12 cellular contexts compared by ENCODE assay signal in the genomic region with DNA sequence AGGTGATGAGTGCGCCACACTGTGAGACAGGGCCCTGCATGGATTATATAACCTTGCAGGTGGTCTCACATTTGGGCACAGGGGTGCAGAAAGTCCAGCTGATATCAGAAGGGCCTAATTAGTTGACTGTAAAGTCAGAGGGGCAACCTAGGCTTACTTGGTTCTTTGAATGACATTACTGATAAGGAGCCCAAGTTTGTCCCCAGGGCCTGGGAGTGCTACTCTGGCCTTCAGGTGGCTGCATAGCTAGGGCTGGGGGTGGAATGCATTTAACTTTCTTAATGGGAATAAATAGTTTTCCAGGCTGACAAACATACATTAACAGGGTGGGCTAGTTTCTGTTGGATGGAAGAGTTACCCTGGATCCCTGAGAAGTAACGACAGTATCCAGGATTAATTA. TPM values are rescaled to one million over a fixed set of nuclear protein-coding genes. Genes with fewer than 3 reads are reported as not detected.
A peak's percentile ranks its signal among the peaks of the same experiment; 100 is the strongest.
DNase-seq lines count a peak whose midpoint lies in the region; ATAC-seq, FAIRE-seq and TF ChIP-seq lines count a peak whose summit lies in the region.
"Had no signal": no experiment of that assay in that cellular context is flagged by ENCODE, and none has a peak within 500 bp of the region (broad histone marks: within the 10 kb centered on the region; RNA-seq: fewer than 3 reads in every experiment).

No MANE protein-coding gene starts in this region.

- H3K4me3 Mint-ChIP-seq in IgD-negative memory B cell (peak overlapping the region in 1 of 4 donors; percentile 75), T-helper 17 cell (no peak overlapping the region)
- no peak overlapping the region for H3K4me3 Mint-ChIP-seq in naive thymus-derived CD4-positive, alpha-beta T cell

- H3K4me1 Mint-ChIP-seq in IgD-negative memory B cell (peaks cover 19 to 31% (median 23%) of the 10 kb centered on the region in 3 donors), T-helper 17 cell (peaks cover 8% of the 10 kb centered on the region)
- H3K4me1 Mint-ChIP-seq in naive thymus-derived CD4-positive, alpha-beta T cell: peaks cover 10 to 18% (median 14%) of the 10 kb centered on the region in 7 donors

- in situ Hi-C loops in GM13977 (cut with MboI; ENCODE audit: low pct_unique_long_range_greater_than_20kb, low sequenced_read_pairs, unreplicated experiment): loop anchor here (25.0 kb wide), 2 partner anchors 134 to 434 kb away; a partner anchor contains a TSS

- H3K36me3 Mint-ChIP-seq in IgD-negative memory B cell: no peaks in the 10 kb centered on the region
- H3K36me3 Mint-ChIP-seq in T-helper 17 cell (ENCODE audit: low read depth): no peaks in the 10 kb centered on the region
- H3K36me3 Mint-ChIP-seq in naive thymus-derived CD4-positive, alpha-beta T cell: no peaks in the 10 kb centered on the region

- no peak for FAIRE-seq in frontal cortex (lab: Jason Lieb, UNC)

- H3K4me3 ChIP-seq in naive thymus-derived CD4-positive, alpha-beta T cell (ENCODE audit: low read length): no peak overlapping the region
- H3K4me3 ChIP-seq: BLaER1, GM23248, MG63 had no signal

- no peaks in the 10 kb centered on the region for H3K27me3 ChIP-seq in naive thymus-derived CD4-positive, alpha-beta T cell (ENCODE audit: control insufficient read depth in 2 of 2, insufficient read depth in 2 of 2, low read length in 2 of 2)
- H3K27me3 ChIP-seq: BLaER1, MG63 had no signal

- DNase-seq in T-helper 17 cell: no peak
- no peak for DNase-seq in naive thymus-derived CD4-positive, alpha-beta T cell
- no peak for DNase-seq in NCI-H128 (lab: John Stamatoyannopoulos, UW; ENCODE audit: unreplicated experiment)
- no peak for DNase-seq in GM13977 (ENCODE audit: low spot score)
- no peak for DNase-seq in frontal cortex (ENCODE audit: low spot score in 2 of 2)
- DNase-seq: SIG-M5 had no signal

- no peak for TF ChIP-seq CTCF in GM13977 (IDR thresholded peaks at IDR 0.05; ENCODE audit: extremely low read depth, insufficient read depth, missing control alignments)

- H3K27me3 Mint-ChIP-seq in IgD-negative memory B cell (no peaks in the 10 kb centered on the region), T-helper 17 cell (no peaks in the 10 kb centered on the region)
- peaks cover 0 to 2% (median 0%) of the 10 kb centered on the region in 5 donors for H3K27me3 Mint-ChIP-seq in naive thymus-derived CD4-positive, alpha-beta T cell

- POLR2A ChIA-PET in naive thymus-derived CD4-positive, alpha-beta T cell (lab: Charles Lee): interaction anchor here (0.6 to 1.9 kb wide), 3 partner anchors 28 to 429 kb away, joined by 3 to 6 read pairs (median 3); no protein-coding TSS in a partner anchor

- no peak overlapping the region for H3K27ac ChIP-seq in naive thymus-derived CD4-positive, alpha-beta T cell (ENCODE audit: low read depth, low read length)
- H3K27ac ChIP-seq: BLaER1, GM23248, KMS-11 had no signal

- H3K9me3 ChIP-seq in T-helper 17 cell (ENCODE audit: control insufficient read depth, low read length, poor library complexity, severe bottlenecking): no peaks in the 10 kb centered on the region
- H3K9me3 ChIP-seq in naive thymus-derived CD4-positive, alpha-beta T cell (ENCODE audit: control insufficient read depth in 2 of 3, low read length in 3 of 3): no peaks in the 10 kb centered on the region
- H3K9me3 ChIP-seq: BLaER1, MG63 had no signal

- CTCF ChIA-PET in naive thymus-derived CD4-positive, alpha-beta T cell (lab: Charles Lee): interaction anchor here (0.6 to 1.7 kb wide), 10 partner anchors 18 to 458 kb away, joined by 3 to 7 read pairs (median 3); no protein-coding TSS in a partner anchor

- H3K36me3 ChIP-seq in naive thymus-derived CD4-positive, alpha-beta T cell (ENCODE audit: control insufficient read depth in 2 of 3, insufficient read depth in 3 of 3, low read length in 3 of 3): peaks cover 0 to 4% (median 0%) of the 10 kb centered on the region in 3 experiments
- H3K36me3 ChIP-seq: BLaER1, MG63 had no signal

- no peak for ATAC-seq in T-helper 17 cell
- no peak for ATAC-seq in naive thymus-derived CD4-positive, alpha-beta T cell
- ATAC-seq in HG02588 (IDR thresholded peaks at IDR 0.05; ENCODE audit: unreplicated experiment): no peak

- intact Hi-C loops in naive thymus-derived CD4-positive, alpha-beta T cell (cut with micrococcal nuclease): loop anchor here (2.0 to 10.0 kb wide), 3 partner anchors 240 to 732 kb away; no protein-coding TSS in a partner anchor

- no peaks in the 10 kb centered on the region for H3K9me3 Mint-ChIP-seq in IgD-negative memory B cell
- H3K9me3 Mint-ChIP-seq in naive thymus-derived CD4-positive, alpha-beta T cell: no peaks in the 10 kb centered on the region

- H3K4me1 ChIP-seq in naive thymus-derived CD4-positive, alpha-beta T cell (ENCODE audit: control insufficient read depth in 2 of 2, insufficient read depth in 2 of 2, low read length in 2 of 2): peaks cover 4 to 6% of the 10 kb centered on the region in 2 donors

- H3K27ac Mint-ChIP-seq in IgD-negative memory B cell: peak overlapping the region in 2 of 3 donors; percentile 1 to 83
- H3K27ac Mint-ChIP-seq in T-helper 17 cell: peak overlapping the region; percentile 62
- peak overlapping the region in 8 of 9 donors; percentile 27 to 83 (median 70) for H3K27ac Mint-ChIP-seq in naive thymus-derived CD4-positive, alpha-beta T cell

RNA-seq across cellular contexts. Expression of a gene that starts 3.3 kb away (rescaled TPM):
- polyA plus RNA-seq in IgD-negative memory B cell: not detected
- total RNA-seq in T-helper 17 cell (not detected), frontal cortex (not detected)
- total RNA-seq in naive thymus-derived CD4-positive, alpha-beta T cell: not detected
- polyA plus RNA-seq in naive thymus-derived CD4-positive, alpha-beta T cell: not detected
- total RNA-seq: GM23248 had no signal
- polyA plus RNA-seq: GM23248 had no signal

RNA-seq across cellular contexts. Expression of a gene that starts 3.9 kb away (rescaled TPM):
- polyA plus RNA-seq in IgD-negative memory B cell: 13.6 TPM
- total RNA-seq in T-helper 17 cell: 10 to 100 TPM; 29.5 to 32.2 TPM
- total RNA-seq in naive thymus-derived CD4-positive, alpha-beta T cell: 10 to 100 TPM; 17.4 to 38.7 (median 34.8) TPM
- polyA plus RNA-seq in naive thymus-derived CD4-positive, alpha-beta T cell: 1 to 10 TPM in 1 of 2 donors, under 1 TPM in 1; 0.91 to 2.5 TPM
- total RNA-seq in frontal cortex: 9.4 TPM
